ENCODE assay signal across 17 cellular contexts in the genomic region with DNA sequence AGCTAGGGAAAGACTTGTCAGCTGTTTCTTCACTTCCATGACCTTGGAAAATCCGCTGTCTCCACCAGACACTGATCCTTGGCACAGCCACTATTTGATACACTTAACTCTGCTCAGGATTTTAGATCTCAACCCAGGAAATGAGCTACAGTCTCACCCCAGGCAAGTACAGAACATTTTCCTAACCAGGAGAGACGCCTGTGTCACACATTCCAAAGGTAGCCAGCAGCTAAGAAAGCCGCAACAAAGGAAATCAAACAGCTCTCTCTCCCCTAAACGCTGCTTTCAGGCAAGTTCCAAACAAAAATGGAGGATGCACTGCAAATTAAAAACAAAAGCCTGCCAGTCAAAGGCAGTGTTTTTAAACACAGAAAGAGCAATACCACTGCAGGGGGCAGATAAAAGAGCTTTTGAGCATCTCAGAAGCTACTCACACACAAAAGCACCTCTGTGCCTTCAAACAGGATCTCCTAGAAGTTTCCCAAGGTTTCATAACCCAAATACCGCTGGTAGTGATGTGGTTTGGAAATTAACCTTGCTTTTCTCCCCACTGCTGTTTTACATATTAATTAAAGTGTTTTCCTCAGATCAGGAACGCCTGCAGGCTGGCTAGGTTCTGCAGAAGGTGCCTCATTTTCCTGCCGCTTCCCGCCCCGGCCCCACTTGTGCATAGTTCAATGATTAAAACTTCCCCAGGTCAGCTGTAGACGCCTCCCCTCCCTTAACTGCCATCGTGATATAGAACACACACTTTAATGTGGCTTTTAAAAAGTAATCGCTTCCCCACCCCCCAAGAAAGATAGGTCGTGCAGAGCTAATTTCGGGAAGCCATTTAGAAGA. TPM values are rescaled to one million over a fixed set of nuclear protein-coding genes. Genes with fewer than 3 reads are reported as not detected.
DNase-seq lines count a peak whose midpoint lies in the region; ATAC-seq, FAIRE-seq and TF ChIP-seq lines count a peak whose summit lies in the region.
"Had no signal": no experiment of that assay in that cellular context is flagged by ENCODE, and none has a peak within 500 bp of the region (broad histone marks: within the 10 kb centered on the region; RNA-seq: fewer than 3 reads in every experiment).

No MANE protein-coding gene starts in this region.

- no peak overlapping the region for H2AK5ac ChIP-seq in H1 (ENCODE audit: low read depth, low read length)

- TF ChIP-seq RAD21 in H1 (IDR thresholded peaks at IDR 0.05 in 1 of 2, conservative IDR thresholded peaks at IDR 0.05 in 1 of 2; ENCODE audit: low read depth in 2 of 2, low read length in 2 of 2), result no peak

- no peaks in the 10 kb centered on the region for H3K9me3 Mint-ChIP-seq in nephron

- H3K4me3 ChIP-seq in BLaER1 treated with 17β-estradiol and CSF1 and Interleukin-3, amounts not matched to agents 10 nM and 100 nM, result peak overlapping the region; percentile 40 to 72 (median 62)
- H3K4me3 ChIP-seq in NB4 (ENCODE audit: low read depth, low read length), result peak overlapping the region; percentile 84
- H3K4me3 ChIP-seq in H1 (ENCODE audit: extremely low read depth in 1 of 4, insufficient read depth in 2 of 4, low read depth in 3 of 4, low read length in 4 of 4), result no peak overlapping the region
- no peak overlapping the region for H3K4me3 ChIP-seq in psoas muscle
- H3K4me3 ChIP-seq: esophagus squamous epithelium, lung had no signal

- H3K9ac ChIP-seq in BLaER1 treated with 17β-estradiol and CSF1 and Interleukin-3, amounts not matched to agents 10 nM and 100 nM, result peak overlapping the region; percentile 35 to 81 (median 70); a peak in 21 of 22 replicates
- no peak overlapping the region for H3K9ac ChIP-seq in H1 (replicated peaks in 1 of 4; ENCODE audit: extremely low read depth in 1 of 4, low read depth in 3 of 4, low read length in 3 of 4)

- peaks cover 29% of the 10 kb centered on the region for H3K4me1 Mint-ChIP-seq in nephron

- intact Hi-C loops in psoas muscle (cut with DNase I), result no loop called here

- H2BK120ac ChIP-seq in H1 (replicated peaks; ENCODE audit: low read depth, low read length), result no peak overlapping the region

- no peak overlapping the region for H3K23ac ChIP-seq in H1 (ENCODE audit: insufficient read length)

- H3K56ac ChIP-seq in H1 (replicated peaks; ENCODE audit: insufficient read length, low read depth, low read length), result no peak overlapping the region

- H2BK20ac ChIP-seq in H1 (ENCODE audit: low read length), result peak overlapping the region; percentile 72; the same call in 1 of the 2 replicates

- no peak overlapping the region for H4K91ac ChIP-seq in H1 (replicated peaks; ENCODE audit: insufficient read length, low read length)

- peaks cover 52 to 84% (median 66%) of the 10 kb centered on the region in 10 experiments for H3K4me1 ChIP-seq in BLaER1 treated with 17β-estradiol and CSF1 and Interleukin-3, amounts not matched to agents 10 nM and 100 nM
- H3K4me1 ChIP-seq in H1 (replicated peaks in 1 of 4; ENCODE audit: control insufficient read depth in 3 of 4, insufficient read depth in 4 of 4, low read length in 3 of 4), result peaks cover 4 to 11% (median 5%) of the 10 kb centered on the region in 4 experiments; a peak in 4 of 7 replicates
- no peaks in the 10 kb centered on the region for H3K4me1 ChIP-seq in psoas muscle
- H3K4me1 ChIP-seq: esophagus squamous epithelium had no signal

- H3K27me3 ChIP-seq in BLaER1 treated with 17β-estradiol and CSF1 and Interleukin-3, amounts not matched to agents 10 nM and 100 nM, result peaks cover 0 to 16% (median 0%) of the 10 kb centered on the region in 11 experiments; a peak in 7 of 22 replicates
- H3K27me3 ChIP-seq in H1 (replicated peaks in 1 of 4; ENCODE audit: control insufficient read depth in 3 of 4, extremely low read depth in 1 of 4, insufficient read depth in 3 of 4, low read length in 3 of 4), result no peaks in the 10 kb centered on the region
- H3K27me3 ChIP-seq in psoas muscle (ENCODE audit: insufficient read depth in 3 of 3, low read length in 2 of 3), result peaks cover 0 to 18% (median 5%) of the 10 kb centered on the region in 3 donors

- no peak for ATAC-seq in GM18909 (IDR thresholded peaks at IDR 0.05; ENCODE audit: poor library complexity, unreplicated experiment)
- ATAC-seq in psoas muscle, result no peak
- ATAC-seq: Right ventricle myocardium inferior had no signal

- peak overlapping the region; percentile 69 to 84 (median 79) for H3K4me2 ChIP-seq in BLaER1 treated with 17β-estradiol and CSF1 and Interleukin-3, amounts not matched to agents 10 nM and 100 nM
- peak overlapping the region in 1 of 2 experiments; percentile 44; a peak in 1 of 4 replicates for H3K4me2 ChIP-seq in H1 (ENCODE audit: insufficient read depth in 1 of 2, low read depth in 2 of 2, low read length in 2 of 2)

- 0 out of 2 replicates have a peak overlapping the region, but pooled peaks have one; percentile 40 for H2BK5ac ChIP-seq in H1 (ENCODE audit: low read depth, low read length)

- H3K27me3 Mint-ChIP-seq in nephron (ENCODE audit: low read depth), result peaks cover 9% of the 10 kb centered on the region

- no peak for FAIRE-seq in H1 (lab: Jason Lieb, UNC)
- FAIRE-seq: TTC549 had no signal

- TF ChIP-seq CTCF in NB4 (IDR thresholded peaks at IDR 0.05; ENCODE audit: low read depth, low read length) (no peak), H1 (IDR thresholded peaks at IDR 0.05; ENCODE audit: control extremely low read depth in 1 of 3, insufficient read depth in 1 of 3, low read depth in 1 of 3, low read length in 3 of 3) (no peak), nephron (IDR thresholded peaks at IDR 0.05; ENCODE audit: unreplicated experiment in 3 of 3) (no peak), psoas muscle (IDR thresholded peaks at IDR 0.05) (no peak)

- POLR2A ChIA-PET in H1 (lab: Charles Lee; ENCODE audit: partially characterized antibody), result no interaction called here

- H2BK12ac ChIP-seq in H1 (ENCODE audit: low read depth, low read length), result no peak overlapping the region

- 0 out of 2 replicates have a peak overlapping the region, but pooled peaks have one; percentile 53 for H2BK15ac ChIP-seq in H1 (ENCODE audit: low read length)

- DNase-seq in NB4 (ENCODE audit: low read depth) (peak; percentile 37), H1 (ENCODE audit: low read depth in 1 of 2, low spot score in 2 of 2) (no peak), NCI-H2107 treated with DMSO at 0.1 percent for 48 hours (lab: John Stamatoyannopoulos, UW; ENCODE audit: unreplicated experiment) (no peak), T-helper 9 cell (no peak), psoas muscle (no peak)
- DNase-seq: activated naive CD4-positive, alpha-beta T cell; esophagus squamous epithelium; Karpas-422; NCI-H187 treated with DMSO at 0.1 percent for 48 hours; NCI-H774; stimulated activated CD4-positive, alpha-beta T cell treated with anti-CD3 and anti-CD28 coated beads, Interleukin-15, amount 100 ng/mL, for 24 hours had no signal

- H4K5ac ChIP-seq in H1 (ENCODE audit: insufficient read length, low read depth, low read length), result no peak overlapping the region

- H3K27ac Mint-ChIP-seq in nephron, result peak overlapping the region; percentile 69 to 93 (median 82)

- H3K79me2 ChIP-seq in H1 (ENCODE audit: control insufficient read depth in 1 of 2, insufficient read depth in 2 of 2, low read length in 2 of 2), result no peaks in the 10 kb centered on the region

- H3K14ac ChIP-seq in H1 (ENCODE audit: insufficient read length), result no peak overlapping the region

- peak overlapping the region in 9 of 11 experiments; percentile 1 to 80 (median 65); a peak in 15 of 22 replicates for H3K27ac ChIP-seq in BLaER1 treated with 17β-estradiol and CSF1 and Interleukin-3, amounts not matched to agents 10 nM and 100 nM
- H3K27ac ChIP-seq in H1 (ENCODE audit: low read depth, low read length), result no peak overlapping the region
- H3K27ac ChIP-seq in psoas muscle, result no peak overlapping the region
- H3K27ac ChIP-seq: esophagus squamous epithelium had no signal

- H3K36me3 Mint-ChIP-seq in nephron (ENCODE audit: low read depth), result no peaks in the 10 kb centered on the region

- 82% methylated on average over 14 of the region's 14 CpGs; no CpG with 5 or more reads in 1 of the 2 experiments for WGBS in H1 (ENCODE audit: extremely low coverage in 1 of 2, insufficient coverage in 1 of 2, insufficient read length in 1 of 2, insufficient replicate concordance in 2 of 2, low coverage in 1 of 2, low lambda C conversion rate in 2 of 2, missing lambda C conversion rate in 1 of 2), 2 experiments
- 59 to 64% (median 63%) methylated on average over 14 of the region's 14 CpGs for WGBS in psoas muscle, 3 donors

- CTCF ChIA-PET in H1 (lab: Charles Lee; ENCODE audit: partially characterized antibody), result interaction anchor here (1.1 to 1.6 kb wide), 4 partner anchors 18 to 119 kb away, joined by 4 to 6 read pairs (median 4); no protein-coding TSS in a partner anchor

- H3K4ac ChIP-seq in H1 (replicated peaks; ENCODE audit: insufficient read length, low read depth, low read length), result no peak overlapping the region

- TF ChIP-seq POLR2A in NB4 (IDR thresholded peaks at IDR 0.05; ENCODE audit: extremely low read depth, insufficient read length) (no peak), H1 (IDR thresholded peaks at IDR 0.05; ENCODE audit: control extremely low read depth in 1 of 2, low read depth in 2 of 2, low read length in 2 of 2) (no peak)

- H4K20me1 ChIP-seq in BLaER1 treated with 17β-estradiol and CSF1 and Interleukin-3, amounts not matched to agents 10 nM and 100 nM, result no peaks in the 10 kb centered on the region; a peak in 1 of 22 replicates
- no peaks in the 10 kb centered on the region for H4K20me1 ChIP-seq in H1 (replicated peaks in 1 of 2; ENCODE audit: control insufficient read depth in 1 of 2, insufficient read depth in 2 of 2, low read length in 2 of 2)

- no peak for TF ChIP-seq EP300 in H1 (IDR thresholded peaks at IDR 0.05; ENCODE audit: borderline replicate concordance in 1 of 2, low read depth in 2 of 2, low read length in 2 of 2)

- peak overlapping the region; percentile 80; the same call in 1 of the 2 replicates for H3K18ac ChIP-seq in H1 (ENCODE audit: extremely low read depth, low read length)

- peaks cover 2% of the 10 kb centered on the region; the same call in 1 of the 2 replicates for H3K23me2 ChIP-seq in H1 (ENCODE audit: low read depth, low read length)

- no peak overlapping the region for H4K8ac ChIP-seq in H1 (ENCODE audit: extremely low read depth, insufficient read depth, low read length)

- no peaks in the 10 kb centered on the region for H3K79me1 ChIP-seq in H1 (ENCODE audit: low read depth, low read length)

- peaks cover 0 to 31% (median 10%) of the 10 kb centered on the region in 11 experiments; a peak in 8 of 22 replicates for H3K36me3 ChIP-seq in BLaER1 treated with 17β-estradiol and CSF1 and Interleukin-3, amounts not matched to agents 10 nM and 100 nM
- H3K36me3 ChIP-seq in H1 (ENCODE audit: control insufficient read depth in 2 of 4, insufficient read depth in 4 of 4, low read length in 3 of 4) (no peaks in the 10 kb centered on the region), psoas muscle (ENCODE audit: insufficient read depth in 1 of 2, low read depth in 1 of 2) (no peaks in the 10 kb centered on the region)
- H3K36me3 ChIP-seq: esophagus squamous epithelium had no signal

- H3K9me3 ChIP-seq in BLaER1 treated with 17β-estradiol and CSF1 and Interleukin-3, amounts not matched to agents 10 nM and 100 nM (replicated peaks in 1 of 11), result peaks cover 34 to 58% (median 41%) of the 10 kb centered on the region in 11 experiments
- H3K9me3 ChIP-seq in H1 (ENCODE audit: insufficient read depth in 2 of 2, low read depth in 1 of 2, low read length in 1 of 2) (no peaks in the 10 kb centered on the region; a peak in 1 of 4 replicates), psoas muscle (no peaks in the 10 kb centered on the region)
- H3K9me3 ChIP-seq: esophagus squamous epithelium had no signal

- H3K4me3 Mint-ChIP-seq in nephron, result no peak overlapping the region

- peak overlapping the region; percentile 43; the same call in 1 of the 2 replicates for H2AFZ ChIP-seq in H1 (ENCODE audit: low read length)

RNA-seq across cellular contexts. Expression of gene IRS2, which starts 57.1 kb away (rescaled TPM):
- 16.7 and 17.0 TPM in 2 replicates for total RNA-seq in H1 (2021; fragmentation: NEBNext Ultra II Directional; extraction: Animal tissue kit (Norgen Biotek cat#: 25700))
- polyA plus RNA-seq in H1 (2011; rRNA removed) (2.6 and 3.8 TPM in 2 replicates), psoas muscle (10 to 100 TPM; 13.0 to 31.7 (median 15.5) TPM)
- 2.7 TPM for polyA plus RNA-seq in H1 (2011; cell fraction: cytosol; rRNA removed)
- 5.0 TPM for polyA plus RNA-seq in H1 (2011; cell fraction: nucleus; rRNA removed)
- polyA plus RNA-seq in H1 (2012, experiment 1 of 2), result 4.8 to 6.0 TPM (median 5.3 TPM) in 4 replicates
- 3.8 TPM for polyA plus RNA-seq in H1 (2012, experiment 2 of 2)
- polyA plus RNA-seq in H1 (2013, experiment 1 of 2), result 5.1 TPM
- polyA plus RNA-seq in H1 (2013, experiment 2 of 2), result 5.3 TPM
- polyA minus RNA-seq in H1 (2011; rRNA and poly(A)+ RNA removed), result 1.7 and 2.3 TPM in 2 replicates
- polyA minus RNA-seq in H1 (2011; cell fraction: cytosol; rRNA and poly(A)+ RNA removed), result 8.1 TPM
- polyA minus RNA-seq in H1 (2011; cell fraction: nucleus; rRNA and poly(A)+ RNA removed), result 15.0 TPM
- 10 to 100 TPM in 3 of 4 donors, 1 to 10 TPM in 1; 9.3 to 40.8 (median 27.1) TPM for total RNA-seq in psoas muscle

Comparison
In these comparisons a context has a peak if more than half of its experiments do, and no peak if none do; other contexts are left out.
1. H3K27ac ChIP-seq: peak in BLaER1 treated with 17β-estradiol and CSF1 and Interleukin-3, amounts not matched to agents 10 nM and 100 nM (9 of 11); none in H1 (single experiment) and psoas muscle (single experiment).
2. H3K4me3 ChIP-seq: peak in BLaER1 treated with 17β-estradiol and CSF1 and Interleukin-3, amounts not matched to agents 10 nM and 100 nM (10 of 10) and NB4 (single experiment); none in H1 (0 of 4) and psoas muscle (single experiment).
3. H3K9ac ChIP-seq: peak in BLaER1 treated with 17β-estradiol and CSF1 and Interleukin-3, amounts not matched to agents 10 nM and 100 nM (11 of 11); none in H1 (0 of 4).